1 cellular context compared by ENCODE assay signal in genomic region chr5:174383196-174384178, GRCh38.
A peak's percentile ranks its signal among the peaks of the same experiment; 100 is the strongest.
TF ChIP-seq lines count a peak whose summit lies in the region.

No MANE protein-coding gene starts in this region.

TF ChIP-seq in IMR-90, 13 proteins besides CTCF, POLR2A, EP300 and RAD21:
- no peak for TF ChIP-seq ELK1 (IDR thresholded peaks at IDR 0.05; ENCODE audit: borderline replicate concordance, low read depth, low read length)
- TF ChIP-seq CEBPB (IDR thresholded peaks at IDR 0.05; ENCODE audit: low read depth, low read length): peak; percentile 33; the same call in 1 of the 2 replicates
